ENCODE assay signal across 9 cellular contexts in the genomic region with DNA sequence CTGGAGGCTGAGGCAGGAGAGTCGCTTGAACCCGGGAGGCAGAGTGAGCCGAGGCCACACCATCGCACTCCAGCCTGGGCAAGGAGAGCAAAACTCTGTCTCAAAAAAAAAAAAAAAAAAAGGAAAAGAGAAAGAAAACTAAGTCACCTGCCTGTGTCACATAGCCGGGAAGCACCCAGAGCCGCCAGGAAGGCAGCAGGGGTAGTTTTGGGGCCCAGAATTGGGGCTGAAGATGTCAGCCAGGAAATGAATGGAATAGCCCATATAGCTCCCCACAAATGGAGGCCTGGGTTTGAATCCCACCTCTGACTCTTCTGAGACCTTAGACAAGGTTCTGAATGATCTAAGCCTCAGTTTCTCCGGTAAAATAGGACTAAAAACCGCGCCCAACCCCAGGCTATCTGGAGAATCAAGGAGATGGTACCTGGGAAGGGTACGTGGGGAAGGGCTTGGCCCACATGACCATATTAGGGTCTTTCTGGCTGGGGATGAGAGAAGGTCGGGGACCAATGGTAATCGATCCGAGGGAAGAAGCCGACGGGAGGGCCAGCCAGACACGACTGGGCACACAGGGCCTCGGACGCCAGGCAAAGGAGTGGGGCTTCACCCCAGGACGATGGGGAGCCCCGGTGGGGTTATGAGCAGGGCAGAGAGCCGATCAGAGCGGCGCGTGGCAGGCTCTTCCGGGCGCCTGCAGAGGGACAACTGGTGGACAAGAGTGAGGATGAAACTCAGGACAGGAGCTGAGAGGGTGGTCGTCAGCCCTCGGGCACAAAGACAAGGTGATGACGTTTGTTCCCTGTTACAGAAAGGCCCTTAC. TPM values are rescaled to one million over a fixed set of nuclear protein-coding genes. Genes with fewer than 3 reads are reported as not detected.
A peak's percentile ranks its signal among the peaks of the same experiment; 100 is the strongest.
DNase-seq lines count a peak whose midpoint lies in the region; ATAC-seq and TF ChIP-seq lines count a peak whose summit lies in the region.
"Had no signal": no experiment of that assay in that cellular context is flagged by ENCODE, and none has a peak within 500 bp of the region (broad histone marks: within the 10 kb centered on the region; RNA-seq: fewer than 3 reads in every experiment).

No MANE protein-coding gene starts in this region.

- intact Hi-C loops in activated naive CD4-positive, alpha-beta T cell treated with anti-CD3 and anti-CD28 coated beads for 36 hours (cut with micrococcal nuclease): loop anchor here (1.0 to 5.0 kb wide), 6 partner anchors 50 to 245 kb away; a partner anchor contains a TSS

- ATAC-seq in HG03025 (IDR thresholded peaks at IDR 0.05; ENCODE audit: low FRiP score, unreplicated experiment): peak; percentile 26
- ATAC-seq in SK-N-SH treated with all-trans-retinoic acid at 6 μM for 48 hours: peak; percentile 68

- no peak for TF ChIP-seq CTCF in fibroblast of the aortic adventitia (IDR thresholded peaks at IDR 0.05; ENCODE audit: insufficient read depth, low read length)
- no peak for TF ChIP-seq CTCF in parathyroid adenoma (IDR thresholded peaks at IDR 0.05)

- no peaks in the 10 kb centered on the region for H3K36me3 ChIP-seq in parathyroid adenoma (ENCODE audit: control insufficient read depth, insufficient read depth, low read length)

- peak overlapping the region; percentile 77 for H3K4me3 Mint-ChIP-seq in activated naive CD4-positive, alpha-beta T cell treated with anti-CD3 and anti-CD28 coated beads for 36 hours

- no peaks in the 10 kb centered on the region for H3K79me2 ChIP-seq in parathyroid adenoma

- no peaks in the 10 kb centered on the region for H3K27me3 ChIP-seq in parathyroid adenoma (ENCODE audit: control insufficient read depth, insufficient read depth, low read length)

- H3K4me3 ChIP-seq in fibroblast of the aortic adventitia (ENCODE audit: low read depth, low read length): peak overlapping the region; percentile 72
- peak overlapping the region; percentile 20 for H3K4me3 ChIP-seq in parathyroid adenoma (ENCODE audit: low read depth, low read length)

- H3K27ac Mint-ChIP-seq in activated naive CD4-positive, alpha-beta T cell treated with anti-CD3 and anti-CD28 coated beads for 36 hours: peak overlapping the region; percentile 95

- peaks cover 14% of the 10 kb centered on the region for H3K4me1 ChIP-seq in parathyroid adenoma

- H3K9me3 ChIP-seq in parathyroid adenoma (ENCODE audit: control insufficient read depth, low read length): no peaks in the 10 kb centered on the region

- CTCF ChIA-PET in activated naive CD4-positive, alpha-beta T cell treated with anti-CD3 and anti-CD28 coated beads for 36 hours (lab: Charles Lee): interaction anchor here (0.7 to 4.0 kb wide), 5 partner anchors 10 to 169 kb away, joined by 3 to 38 read pairs (median 10); a partner anchor contains a TSS

- no peak overlapping the region for H3K9ac ChIP-seq in parathyroid adenoma

- H3K4me2 ChIP-seq in parathyroid adenoma (ENCODE audit: low read length): peak overlapping the region; percentile 73

- H3K36me3 Mint-ChIP-seq in activated naive CD4-positive, alpha-beta T cell treated with anti-CD3 and anti-CD28 coated beads for 36 hours (ENCODE audit: low read depth): peaks cover 5% of the 10 kb centered on the region

- DNase-seq in activated naive CD4-positive, alpha-beta T cell treated with anti-CD3 and anti-CD28 coated beads for 36 hours: peak; percentile 83
- no peak for DNase-seq in activated naive CD4-positive, alpha-beta T cell treated with anti-CD3 and anti-CD28 coated beads, Interleukin-2, amount 50 U/mL, for 16 hours
- DNase-seq in fibroblast of the aortic adventitia (ENCODE audit: low read depth) (no peak), inferior parietal cortex (ENCODE audit: extremely low spot score) (no peak)
- no peak for DNase-seq in stimulated activated CD4-positive, alpha-beta T cell treated with anti-CD3 and anti-CD28 coated beads, Interleukin-1b, Interleukin-23, amount 100 ng/mL, for 48 hours

- peaks cover 44% of the 10 kb centered on the region for H3K4me1 Mint-ChIP-seq in activated naive CD4-positive, alpha-beta T cell treated with anti-CD3 and anti-CD28 coated beads for 36 hours (ENCODE audit: low read depth)

- H3K27ac ChIP-seq in parathyroid adenoma: peak overlapping the region; percentile 7
- H3K27ac ChIP-seq: epithelial cell of prostate had no signal

- H3K27me3 Mint-ChIP-seq in activated naive CD4-positive, alpha-beta T cell treated with anti-CD3 and anti-CD28 coated beads for 36 hours (ENCODE audit: low read depth): peaks cover 30% of the 10 kb centered on the region

- H3K9me3 Mint-ChIP-seq in activated naive CD4-positive, alpha-beta T cell treated with anti-CD3 and anti-CD28 coated beads for 36 hours: no peaks in the 10 kb centered on the region

- H2AFZ ChIP-seq in parathyroid adenoma: peak overlapping the region; percentile 75

TF ChIP-seq in SK-N-SH treated with all-trans-retinoic acid at 6 μM for 48 hours, 23 proteins besides CTCF, POLR2A, EP300 and RAD21:
- TF ChIP-seq CSDC2 (CRISPR knock-in tag; IDR thresholded peaks at IDR 0.05) (no peak), ARNTL (CRISPR knock-in tag; IDR thresholded peaks at IDR 0.05; ENCODE audit: borderline replicate concordance, low read depth) (no peak), ISL1 (CRISPR knock-in tag; IDR thresholded peaks at IDR 0.05) (no peak), TCF4 (CRISPR knock-in tag; IDR thresholded peaks at IDR 0.05; ENCODE audit: borderline replicate concordance) (no peak), ZC3H10 (CRISPR knock-in tag; IDR thresholded peaks at IDR 0.05) (no peak), ZNF70 (CRISPR knock-in tag; IDR thresholded peaks at IDR 0.05) (no peak), ZNF8 (CRISPR knock-in tag; IDR thresholded peaks at IDR 0.05) (no peak)
- TF ChIP-seq, protein P1, sequence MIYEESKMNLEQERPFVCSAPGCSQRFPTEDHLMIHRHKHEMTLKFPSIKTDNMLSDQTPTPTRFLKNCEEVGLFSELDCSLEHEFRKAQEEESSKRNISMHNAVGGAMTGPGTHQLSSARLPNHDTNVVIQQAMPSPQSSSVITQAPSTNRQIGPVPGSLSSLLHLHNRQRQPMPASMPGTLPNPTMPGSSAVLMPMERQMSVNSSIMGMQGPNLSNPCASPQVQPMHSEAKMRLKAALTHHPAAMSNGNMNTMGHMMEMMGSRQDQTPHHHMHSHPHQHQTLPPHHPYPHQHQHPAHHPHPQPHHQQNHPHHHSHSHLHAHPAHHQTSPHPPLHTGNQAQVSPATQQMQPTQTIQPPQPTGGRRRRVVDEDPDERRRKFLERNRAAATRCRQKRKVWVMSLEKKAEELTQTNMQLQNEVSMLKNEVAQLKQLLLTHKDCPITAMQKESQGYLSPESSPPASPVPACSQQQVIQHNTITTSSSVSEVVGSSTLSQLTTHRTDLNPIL (CRISPR knock-in tag; IDR thresholded peaks at IDR 0.05; ENCODE audit: low read depth): no peak
- TF ChIP-seq, protein P2, sequence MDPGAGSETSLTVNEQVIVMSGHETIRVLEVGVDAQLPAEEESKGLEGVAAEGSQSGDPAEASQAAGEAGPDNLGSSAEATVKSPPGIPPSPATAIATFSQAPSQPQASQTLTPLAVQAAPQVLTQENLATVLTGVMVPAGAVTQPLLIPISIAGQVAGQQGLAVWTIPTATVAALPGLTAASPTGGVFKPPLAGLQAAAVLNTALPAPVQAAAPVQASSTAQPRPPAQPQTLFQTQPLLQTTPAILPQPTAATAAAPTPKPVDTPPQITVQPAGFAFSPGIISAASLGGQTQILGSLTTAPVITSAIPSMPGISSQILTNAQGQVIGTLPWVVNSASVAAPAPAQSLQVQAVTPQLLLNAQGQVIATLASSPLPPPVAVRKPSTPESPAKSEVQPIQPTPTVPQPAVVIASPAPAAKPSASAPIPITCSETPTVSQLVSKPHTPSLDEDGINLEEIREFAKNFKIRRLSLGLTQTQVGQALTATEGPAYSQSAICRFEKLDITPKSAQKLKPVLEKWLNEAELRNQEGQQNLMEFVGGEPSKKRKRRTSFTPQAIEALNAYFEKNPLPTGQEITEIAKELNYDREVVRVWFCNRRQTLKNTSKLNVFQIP (CRISPR knock-in tag; IDR thresholded peaks at IDR 0.05; ENCODE audit: borderline replicate concordance, low read depth): no peak
- TF ChIP-seq, protein P3, sequence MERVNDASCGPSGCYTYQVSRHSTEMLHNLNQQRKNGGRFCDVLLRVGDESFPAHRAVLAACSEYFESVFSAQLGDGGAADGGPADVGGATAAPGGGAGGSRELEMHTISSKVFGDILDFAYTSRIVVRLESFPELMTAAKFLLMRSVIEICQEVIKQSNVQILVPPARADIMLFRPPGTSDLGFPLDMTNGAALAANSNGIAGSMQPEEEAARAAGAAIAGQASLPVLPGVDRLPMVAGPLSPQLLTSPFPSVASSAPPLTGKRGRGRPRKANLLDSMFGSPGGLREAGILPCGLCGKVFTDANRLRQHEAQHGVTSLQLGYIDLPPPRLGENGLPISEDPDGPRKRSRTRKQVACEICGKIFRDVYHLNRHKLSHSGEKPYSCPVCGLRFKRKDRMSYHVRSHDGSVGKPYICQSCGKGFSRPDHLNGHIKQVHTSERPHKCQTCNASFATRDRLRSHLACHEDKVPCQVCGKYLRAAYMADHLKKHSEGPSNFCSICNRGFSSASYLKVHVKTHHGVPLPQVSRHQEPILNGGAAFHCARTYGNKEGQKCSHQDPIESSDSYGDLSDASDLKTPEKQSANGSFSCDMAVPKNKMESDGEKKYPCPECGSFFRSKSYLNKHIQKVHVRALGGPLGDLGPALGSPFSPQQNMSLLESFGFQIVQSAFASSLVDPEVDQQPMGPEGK (CRISPR knock-in tag; IDR thresholded peaks at IDR 0.05; ENCODE audit: borderline replicate concordance): no peak

RNA-seq across cellular contexts. Expression of a gene that starts 14.4 kb away (rescaled TPM):
- total RNA-seq in activated naive CD4-positive, alpha-beta T cell treated with anti-CD3 and anti-CD28 coated beads for 36 hours: 100 to 1,000 TPM; 107 to 118 TPM
- 17.0 and 24.9 TPM in 2 replicates for total RNA-seq in fibroblast of the aortic adventitia (ENCODE audit: low replicate concordance)

RNA-seq across cellular contexts. Expression of a gene that starts 19.7 kb away (rescaled TPM):
- total RNA-seq in activated naive CD4-positive, alpha-beta T cell treated with anti-CD3 and anti-CD28 coated beads for 36 hours: under 1 TPM; 0.21 to 0.30 TPM
- 0.25 TPM in 1 of 2 replicates, not detected in the other for total RNA-seq in fibroblast of the aortic adventitia (ENCODE audit: low replicate concordance)
